9 cellular contexts compared by ENCODE assay signal in genomic region chr5:17229308-17229707, GRCh38. TPM values are rescaled to one million over a fixed set of nuclear protein-coding genes. Genes with fewer than 3 reads are reported as not detected.
DNase-seq lines count a peak whose midpoint lies in the region; ATAC-seq, FAIRE-seq and TF ChIP-seq lines count a peak whose summit lies in the region.
"Had no signal": no experiment of that assay in that cellular context is flagged by ENCODE, and none has a peak within 500 bp of the region (broad histone marks: within the 10 kb centered on the region; RNA-seq: fewer than 3 reads in every experiment).

No MANE protein-coding gene starts in this region.

- peak; percentile 51 for ATAC-seq in GM18511 (IDR thresholded peaks at IDR 0.05; ENCODE audit: unreplicated experiment)
- ATAC-seq in GM21576 (IDR thresholded peaks at IDR 0.05; ENCODE audit: unreplicated experiment), result peak; percentile 37
- ATAC-seq in HG03439 (IDR thresholded peaks at IDR 0.05; ENCODE audit: unreplicated experiment), result peak; percentile 23

- H3K9me3 ChIP-seq in mesodermal cell (ENCODE audit: control insufficient read depth, low read length) (no peaks in the 10 kb centered on the region), testis (no peaks in the 10 kb centered on the region)

- intact Hi-C loops in testis (cut with DNase I; ENCODE audit: low total_unique reads), result no loop called here

- H3K4me1 ChIP-seq in mesodermal cell (ENCODE audit: control insufficient read depth, insufficient read depth, low read length, poor library complexity, severe bottlenecking) (peaks cover 29% of the 10 kb centered on the region), testis (no peaks in the 10 kb centered on the region)

- H3K36me3 ChIP-seq in mesodermal cell (ENCODE audit: control insufficient read depth, insufficient read depth, low read length) (peaks cover 68% of the 10 kb centered on the region), testis (ENCODE audit: low read depth, missing control alignments) (no peaks in the 10 kb centered on the region)

- H3K4me3 ChIP-seq in mesodermal cell (ENCODE audit: extremely low read depth, insufficient read depth, low read length, poor library complexity, severe bottlenecking) (no peak overlapping the region), testis (no peak overlapping the region), coronary artery (no peak overlapping the region)

- peak overlapping the region; percentile 43 for H3K27ac ChIP-seq in mesodermal cell (ENCODE audit: low read depth, low read length, severe bottlenecking)
- H3K27ac ChIP-seq in testis, result no peak overlapping the region
- H3K27ac ChIP-seq in coronary artery, result peak overlapping the region in 1 of 2 donors; percentile 24

- no peaks in the 10 kb centered on the region for H3K27me3 ChIP-seq in testis

- no peak for TF ChIP-seq POLR2A in testis (IDR thresholded peaks at IDR 0.05)

- no peak for DNase-seq in testis
- DNase-seq in coronary artery (ENCODE audit: low spot score), result no peak
- DNase-seq in mucosa of gallbladder (ENCODE audit: low spot score), result no peak
- DNase-seq in GM19239 (ENCODE audit: insufficient read length, low spot score), result no peak
- DNase-seq: activated CD4-positive, alpha-beta T cell treated with anti-CD3 and anti-CD28 coated beads for 4 hours had no signal

- TF ChIP-seq CTCF in testis (IDR thresholded peaks at IDR 0.05), result no peak
- no peak for TF ChIP-seq CTCF in coronary artery (IDR thresholded peaks at IDR 0.05)

- WGBS in mesodermal cell (ENCODE audit: insufficient coverage in 2 of 2), 2 experiments, result 84 to 92% methylated on average over 3 of the region's 4 CpGs
- WGBS in testis, 2 donors, result 70 to 73% methylated on average over 4 of the region's 4 CpGs

- FAIRE-seq in GM19239 (lab: Jason Lieb, UNC), result no peak

RNA-seq across cellular contexts. Expression of gene BASP1, which starts 11.9 kb away (rescaled TPM):
- 133 TPM for polyA plus RNA-seq in mesodermal cell (2013, experiment 1 of 2)
- 116 TPM for polyA plus RNA-seq in mesodermal cell (2013, experiment 2 of 2)
- 1 to 10 TPM; 2.1 to 2.6 TPM for total RNA-seq in testis
- 5.6 TPM for polyA plus RNA-seq in testis (ENCODE audit: insufficient read depth, low read depth, low replicate concordance)
- total RNA-seq in mucosa of gallbladder, result 40.3 TPM

Comparison
In these comparisons a context has a peak if more than half of its experiments do, and no peak if none do; other contexts are left out.
1. RNA of gene BASP1, which starts 11.9 kb away (total RNA-seq): 40.3 TPM in mucosa of gallbladder (single experiment); 2.1 to 2.6 TPM in testis; every median in the first group is over 10 times any median in the second.
2. Peak in every context shown above with its lines, with median percentiles within 50 percentile points of each other: ATAC-seq.